In genomic region chr10:89502556-89502955, GRCh38 we compare ENCODE assay signal across 19 cellular contexts. TPM values are rescaled to one million over a fixed set of nuclear protein-coding genes. Genes with fewer than 3 reads are reported as not detected.
DNase-seq lines count a peak whose midpoint lies in the region; ATAC-seq and TF ChIP-seq lines count a peak whose summit lies in the region.
"Had no signal": no experiment of that assay in that cellular context is flagged by ENCODE, and none has a peak within 500 bp of the region (broad histone marks: within the 10 kb centered on the region; RNA-seq: fewer than 3 reads in every experiment).

No MANE protein-coding gene starts in this region.

- H3K36me3 ChIP-seq in CD4-positive, alpha-beta memory T cell (ENCODE audit: insufficient read depth, low read length), result no peaks in the 10 kb centered on the region
- H3K36me3 ChIP-seq: heart left ventricle had no signal

- DNase-seq in Right ventricle myocardium superior, result no peak
- DNase-seq in cardiac septum (ENCODE audit: low spot score), result no peak
- DNase-seq in astrocyte of the spinal cord (ENCODE audit: low read depth, low spot score), result peak; percentile 63
- peak; percentile 30 for DNase-seq in glomerular visceral epithelial cell (ENCODE audit: extremely low spot score)
- no peak for DNase-seq in DMS79 treated with DMSO at 0.1 percent for 48 hours (lab: John Stamatoyannopoulos, UW)
- no peak for DNase-seq in CD1c-positive myeloid dendritic cell (ENCODE audit: extremely low spot score)
- no peak for DNase-seq in CD4-positive, alpha-beta memory T cell
- DNase-seq in NAMALWA (ENCODE audit: low spot score), result no peak
- DNase-seq: ACHN; activated CD4-positive, alpha-beta T cell treated with anti-CD3 and anti-CD28 coated beads, Interleukin-2, amount 50 U/mL, for 48 hours; activated naive CD8-positive, alpha-beta T cell treated with anti-CD3 and anti-CD28 coated beads, Interleukin-2, amount 50 U/mL, for 24 hours; CD8-positive, alpha-beta T cell; heart left ventricle; kidney glomerular epithelial cell; midbrain; NCI-H1105 treated with DMSO at 0.1 percent for 48 hours; NCI-H2227 treated with DMSO at 0.1 percent for 48 hours; small intestine had no signal

- H3K9me3 ChIP-seq in CD4-positive, alpha-beta memory T cell (ENCODE audit: control insufficient read depth in 1 of 2, low read length in 2 of 2), result no peaks in the 10 kb centered on the region

- no peaks in the 10 kb centered on the region for H3K9me3 Mint-ChIP-seq in CD4-positive, alpha-beta memory T cell
- H3K9me3 Mint-ChIP-seq: activated naive CD8-positive, alpha-beta T cell treated with anti-CD3 and anti-CD28 coated beads, Interleukin-2, amount 50 U/mL, for 24 hours; CD8-positive, alpha-beta T cell; stimulated activated effector memory CD8-positive, alpha-beta T cell treated with anti-CD3 and anti-CD28 coated beads, Interleukin-12 subunit alpha, Interleukin-12 subunit beta, amount 100 ng/mL, for 72 hours had no signal

- TF ChIP-seq CTCF in astrocyte of the spinal cord (IDR thresholded peaks at IDR 0.05; ENCODE audit: low read depth, low read length), result no peak

- H3K36me3 Mint-ChIP-seq in CD4-positive, alpha-beta memory T cell, result no peaks in the 10 kb centered on the region
- H3K36me3 Mint-ChIP-seq: CD8-positive, alpha-beta T cell; stimulated activated effector memory CD8-positive, alpha-beta T cell treated with anti-CD3 and anti-CD28 coated beads, Interleukin-12 subunit alpha, Interleukin-12 subunit beta, amount 100 ng/mL, for 72 hours had no signal

- no peaks in the 10 kb centered on the region for H3K27me3 ChIP-seq in CD4-positive, alpha-beta memory T cell (ENCODE audit: insufficient read depth, low read length)
- H3K27me3 ChIP-seq: heart left ventricle had no signal

- peaks cover 0 to 9% (median 2%) of the 10 kb centered on the region in 4 donors for H3K4me1 Mint-ChIP-seq in CD4-positive, alpha-beta memory T cell

- in situ Hi-C loops in astrocyte of the spinal cord (cut with HindIII; ENCODE audit: low sequenced_read_pairs), result no loop called here

- H3K4me1 ChIP-seq in CD4-positive, alpha-beta memory T cell (ENCODE audit: insufficient read depth, low read length), result no peaks in the 10 kb centered on the region

- POLR2A ChIA-PET in CD4-positive, alpha-beta memory T cell (lab: Charles Lee; ENCODE audit: partially characterized antibody), result no interaction called here

- intact Hi-C loops in Right ventricle myocardium superior (cut with DNase I), result no loop called here
- intact Hi-C loops in cardiac septum (cut with DNase I), result no loop called here
- intact Hi-C loops in CD4-positive, alpha-beta memory T cell (cut with micrococcal nuclease), result no loop called here

- H3K27ac Mint-ChIP-seq in CD4-positive, alpha-beta memory T cell, result no peak overlapping the region
- H3K27ac Mint-ChIP-seq: activated naive CD8-positive, alpha-beta T cell treated with anti-CD3 and anti-CD28 coated beads, Interleukin-2, amount 50 U/mL, for 24 hours; CD8-positive, alpha-beta T cell; stimulated activated effector memory CD8-positive, alpha-beta T cell treated with anti-CD3 and anti-CD28 coated beads, Interleukin-12 subunit alpha, Interleukin-12 subunit beta, amount 100 ng/mL, for 72 hours had no signal

- H3K4me3 ChIP-seq in astrocyte of the spinal cord (ENCODE audit: low read depth, low read length), result no peak overlapping the region
- H3K4me3 ChIP-seq in CD4-positive, alpha-beta memory T cell (ENCODE audit: low read length in 2 of 2), result no peak overlapping the region
- H3K4me3 ChIP-seq: heart left ventricle had no signal

- peaks cover 1 to 4% of the 10 kb centered on the region in 2 donors for H3K27me3 Mint-ChIP-seq in CD4-positive, alpha-beta memory T cell

- no peak overlapping the region for H3K27ac ChIP-seq in CD4-positive, alpha-beta memory T cell (ENCODE audit: low read depth, low read length)

- CTCF ChIA-PET in CD4-positive, alpha-beta memory T cell (lab: Charles Lee; ENCODE audit: partially characterized antibody), result no interaction called here

- peak; percentile 25 for ATAC-seq in Right ventricle myocardium superior (ENCODE audit: poor library complexity)
- ATAC-seq: activated naive CD8-positive, alpha-beta T cell treated with anti-CD3 and anti-CD28 coated beads, Interleukin-2, amount 50 U/mL, for 24 hours; CD8-positive, alpha-beta T cell; stimulated activated effector memory CD8-positive, alpha-beta T cell treated with anti-CD3 and anti-CD28 coated beads, Interleukin-12 subunit alpha, Interleukin-12 subunit beta, amount 100 ng/mL, for 72 hours had no signal

- no peak overlapping the region for H3K4me3 Mint-ChIP-seq in CD4-positive, alpha-beta memory T cell
- H3K4me3 Mint-ChIP-seq: activated naive CD8-positive, alpha-beta T cell treated with anti-CD3 and anti-CD28 coated beads, Interleukin-2, amount 50 U/mL, for 24 hours; CD8-positive, alpha-beta T cell; stimulated activated effector memory CD8-positive, alpha-beta T cell treated with anti-CD3 and anti-CD28 coated beads, Interleukin-12 subunit alpha, Interleukin-12 subunit beta, amount 100 ng/mL, for 72 hours had no signal

RNA-seq across cellular contexts. Expression of gene SLC16A12, which starts 32.8 kb away (rescaled TPM):
- total RNA-seq in Right ventricle myocardium superior (1.3 TPM), cardiac septum (3.1 TPM)
- not detected for total RNA-seq in CD4-positive, alpha-beta memory T cell
- not detected for polyA plus RNA-seq in CD4-positive, alpha-beta memory T cell
- total RNA-seq: CD8-positive, alpha-beta T cell had no signal

Comparison
In these comparisons a context has a peak if more than half of its experiments do, and no peak if none do; other contexts are left out.
1. DNase-seq: peak in astrocyte of the spinal cord (single experiment) and glomerular visceral epithelial cell (single experiment); none in Right ventricle myocardium superior (single experiment), cardiac septum (single experiment), DMS79 treated with DMSO at 0.1 percent for 48 hours (single experiment), CD1c-positive myeloid dendritic cell (single experiment), CD4-positive, alpha-beta memory T cell (0 of 5) and NAMALWA (single experiment).